ENCODE assay signal across 9 cellular contexts in the genomic region with DNA sequence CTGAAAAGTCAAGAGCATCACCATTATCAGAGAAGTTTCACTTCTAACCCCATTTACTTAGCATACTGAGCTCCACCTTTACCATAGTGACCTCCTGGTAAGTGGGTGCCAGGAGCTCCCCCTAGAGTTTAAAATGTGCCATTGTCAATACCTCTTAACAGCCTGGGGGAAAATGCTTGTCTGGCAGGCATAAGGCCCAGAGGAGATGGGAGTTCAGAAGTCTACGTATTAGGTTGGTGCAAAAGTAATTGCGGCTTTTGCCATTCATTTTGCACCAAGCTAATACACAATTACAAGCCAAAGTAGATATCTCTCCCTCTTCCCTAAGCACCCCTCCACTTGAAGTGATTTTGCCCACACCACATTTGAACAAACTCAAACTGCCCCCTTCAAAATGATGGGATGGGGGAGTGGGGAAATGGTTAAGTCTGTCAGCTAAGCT.
DNase-seq lines count a peak whose midpoint lies in the region; ATAC-seq and TF ChIP-seq lines count a peak whose summit lies in the region.
"Had no signal": no experiment of that assay in that cellular context is flagged by ENCODE, and none has a peak within 500 bp of the region (broad histone marks: within the 10 kb centered on the region; RNA-seq: fewer than 3 reads in every experiment).

No MANE protein-coding gene starts in this region.

- peak; percentile 81 for TF ChIP-seq CTCF in GM12864 (IDR thresholded peaks at IDR 0.05; ENCODE audit: low read depth, low read length, missing control alignments)
- peak; percentile 73 for TF ChIP-seq CTCF in choroid plexus epithelial cell (conservative IDR thresholded peaks at IDR 0.05; ENCODE audit: low read depth, low read length)

- no peaks in the 10 kb centered on the region for H3K9me3 Mint-ChIP-seq in memory B cell

- DNase-seq in GM12864 (ENCODE audit: low read depth) (peak; percentile 60), NCI-H82 (lab: John Stamatoyannopoulos, UW) (peak; percentile 84), choroid plexus epithelial cell (ENCODE audit: low read depth) (peak; percentile 72), memory B cell (ENCODE audit: low spot score in 2 of 2) (peak; percentile 11 to 39), cerebellum (ENCODE audit: low spot score) (no peak), posterior vena cava (ENCODE audit: low spot score) (no peak)

- intact Hi-C loops in posterior vena cava (cut with DNase I), result loop anchor here in 1 of 2 donors (1.0 kb wide), 1 partner anchor 30 kb away; no protein-coding TSS in a partner anchor

- no peaks in the 10 kb centered on the region for H3K36me3 Mint-ChIP-seq in memory B cell
- H3K36me3 Mint-ChIP-seq: activated naive CD8-positive, alpha-beta T cell had no signal

- peak; percentile 99 for ATAC-seq in GM21526 (IDR thresholded peaks at IDR 0.05; ENCODE audit: low FRiP score, unreplicated experiment)
- peak; percentile 96 for ATAC-seq in HG03571 (IDR thresholded peaks at IDR 0.05; ENCODE audit: unreplicated experiment)
- ATAC-seq in memory B cell (ENCODE audit: low read depth), result peak; percentile 95

- peaks cover 4% of the 10 kb centered on the region for H3K4me1 Mint-ChIP-seq in memory B cell

- no peak overlapping the region for H3K27ac Mint-ChIP-seq in memory B cell
- H3K27ac Mint-ChIP-seq: activated naive CD8-positive, alpha-beta T cell had no signal

- H3K27me3 Mint-ChIP-seq in memory B cell, result no peaks in the 10 kb centered on the region
- H3K27me3 Mint-ChIP-seq: activated naive CD8-positive, alpha-beta T cell had no signal

- no peak overlapping the region for H3K4me3 Mint-ChIP-seq in memory B cell
- H3K4me3 Mint-ChIP-seq: activated naive CD8-positive, alpha-beta T cell had no signal

- H3K4me3 ChIP-seq in GM12864 (ENCODE audit: low read depth, low read length) (no peak overlapping the region), choroid plexus epithelial cell (ENCODE audit: low read depth, low read length) (no peak overlapping the region)

Comparison
In these comparisons a context has a peak if more than half of its experiments do, and no peak if none do; other contexts are left out.
1. DNase-seq: peak in GM12864 (single experiment), NCI-H82 (single experiment), choroid plexus epithelial cell (single experiment) and memory B cell (2 of 2); none in cerebellum (single experiment) and posterior vena cava (single experiment).
2. Peak in every context shown above with its lines, with median percentiles within 50 percentile points of each other: ATAC-seq.